ENCODE assay signal across 1 cellular context in genomic region chr6:166375013-166375412, GRCh38.
TF ChIP-seq lines count a peak whose summit lies in the region.

No MANE protein-coding gene starts in this region.

TF ChIP-seq in H1, 55 proteins besides CTCF, POLR2A, EP300 and RAD21:
- TF ChIP-seq CBX8 (IDR thresholded peaks at IDR 0.05; ENCODE audit: borderline replicate concordance, low read depth, low read length) (no peak), SIRT6 (IDR thresholded peaks at IDR 0.05; ENCODE audit: low read length) (no peak), HDAC2 (IDR thresholded peaks at IDR 0.05; ENCODE audit: borderline replicate concordance in 1 of 2, low read depth in 2 of 2, low read length in 2 of 2) (no peak), CHD1 (IDR thresholded peaks at IDR 0.05; ENCODE audit: low read depth, low read length) (no peak), CHD2 (IDR thresholded peaks at IDR 0.05; ENCODE audit: low read length) (no peak), ATF2 (IDR thresholded peaks at IDR 0.05; ENCODE audit: low read length) (no peak), RBBP5 (IDR thresholded peaks at IDR 0.05; ENCODE audit: borderline replicate concordance, low read depth, low read length) (no peak), TAF7 (optimal IDR thresholded peaks at IDR 0.05; ENCODE audit: borderline replicate concordance, low read depth, low read length) (no peak), FOSL1 (IDR thresholded peaks at IDR 0.05; ENCODE audit: insufficient read depth, low read depth, low read length) (no peak)
TF ChIP-seq in H1: peak in this region for 0.
